Comparison of ENCODE assay signal across 1 cellular context in the genomic region with DNA sequence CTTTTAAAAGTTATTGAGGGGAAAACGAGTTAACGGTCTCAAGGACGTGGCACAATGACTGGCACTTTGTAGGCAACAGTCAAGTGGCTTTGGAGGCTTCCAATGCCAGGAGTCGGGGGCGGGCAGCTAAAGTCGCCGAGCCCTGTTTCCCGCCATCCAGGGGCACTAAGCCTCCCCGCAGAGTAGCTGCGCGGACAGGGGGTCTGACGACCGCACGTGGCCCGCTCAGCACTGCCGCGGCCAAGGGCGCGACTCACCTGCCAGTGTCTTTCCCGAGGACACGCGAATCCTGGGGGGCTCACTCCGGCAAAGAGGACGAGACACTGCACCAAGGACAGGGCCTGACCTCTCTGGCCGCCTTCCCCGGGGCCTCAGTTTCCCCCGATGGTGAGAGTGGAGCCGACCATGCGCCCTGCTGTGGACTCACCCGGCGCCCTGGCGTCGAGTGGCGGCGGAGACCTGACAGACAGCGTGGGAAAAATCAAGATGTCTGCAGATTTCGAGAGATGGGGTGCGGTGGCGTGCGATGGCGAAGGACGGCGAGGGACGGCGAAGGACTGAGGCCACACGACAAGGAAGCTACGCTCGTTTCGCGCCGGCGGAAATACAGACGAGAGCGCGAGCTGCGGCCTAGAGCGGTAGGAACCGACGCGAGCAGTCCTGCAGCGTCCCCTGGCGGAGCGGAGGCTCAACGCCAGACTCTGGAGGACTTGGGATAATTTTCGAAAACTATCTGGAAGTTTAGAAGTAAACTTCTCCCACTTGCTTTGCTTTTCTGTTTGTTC.
TF ChIP-seq lines count a peak whose summit lies in the region.

TSS of gene SNHG17 (minus strand) at position 559 of the 785 bp plus-strand sequence.

TF ChIP-seq in H1, 55 proteins besides CTCF, POLR2A, EP300 and RAD21:
- TF ChIP-seq, protein P1, sequence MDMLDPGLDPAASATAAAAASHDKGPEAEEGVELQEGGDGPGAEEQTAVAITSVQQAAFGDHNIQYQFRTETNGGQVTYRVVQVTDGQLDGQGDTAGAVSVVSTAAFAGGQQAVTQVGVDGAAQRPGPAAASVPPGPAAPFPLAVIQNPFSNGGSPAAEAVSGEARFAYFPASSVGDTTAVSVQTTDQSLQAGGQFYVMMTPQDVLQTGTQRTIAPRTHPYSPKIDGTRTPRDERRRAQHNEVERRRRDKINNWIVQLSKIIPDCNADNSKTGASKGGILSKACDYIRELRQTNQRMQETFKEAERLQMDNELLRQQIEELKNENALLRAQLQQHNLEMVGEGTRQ (IDR thresholded peaks at IDR 0.05; ENCODE audit: low read length), result peak; percentile 4; the same call in 1 of the 2 replicates
- peak; percentile 63 for TF ChIP-seq SAP30 (IDR thresholded peaks at IDR 0.05; ENCODE audit: insufficient read depth, insufficient replicate concordance, low read length)
- TF ChIP-seq SP1 (IDR thresholded peaks at IDR 0.05; ENCODE audit: low read depth, low read length), result peak; percentile 85
- TF ChIP-seq GABPA (IDR thresholded peaks at IDR 0.05; ENCODE audit: borderline replicate concordance, insufficient read depth, low read length), result peak; percentile 83; the same call in 1 of the 2 replicates
- TF ChIP-seq GTF2F1 (IDR thresholded peaks at IDR 0.05; ENCODE audit: borderline replicate concordance, low read depth, low read length), result peak; percentile 92
- TF ChIP-seq JUN (IDR thresholded peaks at IDR 0.05; ENCODE audit: low read depth, low read length), result no peak
- peak; percentile 99 for TF ChIP-seq TAF7 (optimal IDR thresholded peaks at IDR 0.05; ENCODE audit: borderline replicate concordance, low read depth, low read length)
- TF ChIP-seq SIX5 (IDR thresholded peaks at IDR 0.05; ENCODE audit: low read depth, low read length), result no peak
- TF ChIP-seq SIN3A (conservative IDR thresholded peaks at IDR 0.05 in 1 of 2, IDR thresholded peaks at IDR 0.05 in 1 of 2; ENCODE audit: low read depth in 1 of 2, low read length in 2 of 2), result peak; percentile 76 to 92; a peak in 1 of 4 replicates
- TF ChIP-seq ATF3 (IDR thresholded peaks at IDR 0.05; ENCODE audit: insufficient read depth, low read depth, low read length), result no peak
- peak; percentile 95 for TF ChIP-seq CREB1 (IDR thresholded peaks at IDR 0.05)
- TF ChIP-seq SP2 (IDR thresholded peaks at IDR 0.05; ENCODE audit: low read length), result peak; percentile 99
- 0 out of 2 replicates have a peak, but pooled peaks have one; percentile 10 for TF ChIP-seq RXRA (IDR thresholded peaks at IDR 0.05; ENCODE audit: insufficient read depth, low read depth, low read length)
- TF ChIP-seq EGR1 (IDR thresholded peaks at IDR 0.05; ENCODE audit: borderline replicate concordance, low read depth, low read length), result peak; percentile 99
- TF ChIP-seq SP4 (IDR thresholded peaks at IDR 0.05; ENCODE audit: low read length), result peak; percentile 61; the same call in 1 of the 2 replicates
- peak; percentile 100 for TF ChIP-seq TAF1 (IDR thresholded peaks at IDR 0.05; ENCODE audit: low read depth, low read length)
- peak; percentile 78; the same call in 1 of the 2 replicates for TF ChIP-seq JUND (IDR thresholded peaks at IDR 0.05; ENCODE audit: low read length)
- TF ChIP-seq HDAC2 (IDR thresholded peaks at IDR 0.05; ENCODE audit: borderline replicate concordance in 1 of 2, low read depth in 2 of 2, low read length in 2 of 2), result peak in 1 of 2 experiments; percentile 91; a peak in 2 of 4 replicates
- no peak for TF ChIP-seq RBBP5 (IDR thresholded peaks at IDR 0.05; ENCODE audit: borderline replicate concordance, low read depth, low read length)
- peak; percentile 100 for TF ChIP-seq POLR2AphosphoS5 (IDR thresholded peaks at IDR 0.05; ENCODE audit: low read depth, low read length)
- peak; percentile 89 for TF ChIP-seq PHF8 (conservative IDR thresholded peaks at IDR 0.05; ENCODE audit: low read depth, low read length)
- TF ChIP-seq ZNF274 (IDR thresholded peaks at IDR 0.05; ENCODE audit: borderline replicate concordance, extremely low read depth, low read length), result no peak
- TF ChIP-seq, protein P2, sequence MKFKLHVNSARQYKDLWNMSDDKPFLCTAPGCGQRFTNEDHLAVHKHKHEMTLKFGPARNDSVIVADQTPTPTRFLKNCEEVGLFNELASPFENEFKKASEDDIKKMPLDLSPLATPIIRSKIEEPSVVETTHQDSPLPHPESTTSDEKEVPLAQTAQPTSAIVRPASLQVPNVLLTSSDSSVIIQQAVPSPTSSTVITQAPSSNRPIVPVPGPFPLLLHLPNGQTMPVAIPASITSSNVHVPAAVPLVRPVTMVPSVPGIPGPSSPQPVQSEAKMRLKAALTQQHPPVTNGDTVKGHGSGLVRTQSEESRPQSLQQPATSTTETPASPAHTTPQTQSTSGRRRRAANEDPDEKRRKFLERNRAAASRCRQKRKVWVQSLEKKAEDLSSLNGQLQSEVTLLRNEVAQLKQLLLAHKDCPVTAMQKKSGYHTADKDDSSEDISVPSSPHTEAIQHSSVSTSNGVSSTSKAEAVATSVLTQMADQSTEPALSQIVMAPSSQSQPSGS (IDR thresholded peaks at IDR 0.05; ENCODE audit: low read length), result no peak
- TF ChIP-seq ASH2L (IDR thresholded peaks at IDR 0.05; ENCODE audit: low read length), result peak; percentile 90
- no peak for TF ChIP-seq SRF (IDR thresholded peaks at IDR 0.05; ENCODE audit: low read depth, low read length)
- peak; percentile 16; the same call in 1 of the 2 replicates for TF ChIP-seq BRCA1 (IDR thresholded peaks at IDR 0.05; ENCODE audit: low read depth, low read length)
- TF ChIP-seq TBP (IDR thresholded peaks at IDR 0.05; ENCODE audit: low read depth, low read length), result peak; percentile 98
- TF ChIP-seq HDAC6 (IDR thresholded peaks at IDR 0.05; ENCODE audit: low read depth, low read length), result no peak
- peak; percentile 57 for TF ChIP-seq CHD2 (IDR thresholded peaks at IDR 0.05; ENCODE audit: low read length)
- peak; percentile 85 for TF ChIP-seq E2F6 (IDR thresholded peaks at IDR 0.05)
- peak; percentile 95 for TF ChIP-seq MAX (IDR thresholded peaks at IDR 0.05)
- TF ChIP-seq KDM5A (IDR thresholded peaks at IDR 0.05; ENCODE audit: low read length), result no peak
- 0 out of 2 replicates have a peak, but pooled peaks have one; percentile 57 for TF ChIP-seq TEAD4 (IDR thresholded peaks at IDR 0.05; ENCODE audit: low read depth, low read length)
- peak; percentile 87 for TF ChIP-seq YY1 (IDR thresholded peaks at IDR 0.05; ENCODE audit: low read depth, low read length)
- peak; percentile 53 for TF ChIP-seq KDM4A (IDR thresholded peaks at IDR 0.05; ENCODE audit: low read depth, low read length, severe bottlenecking)
TF ChIP-seq in H1: peak in this region for 26.
